In genomic region chr18:60020107-60020925, GRCh38 we compare ENCODE assay signal across 17 cellular contexts.
DNase-seq lines count a peak whose midpoint lies in the region; ATAC-seq and TF ChIP-seq lines count a peak whose summit lies in the region.
"Had no signal": no experiment of that assay in that cellular context is flagged by ENCODE, and none has a peak within 500 bp of the region (broad histone marks: within the 10 kb centered on the region; RNA-seq: fewer than 3 reads in every experiment).

No MANE protein-coding gene starts in this region.

- H4K20me1 ChIP-seq in GM23338 (replicated peaks; ENCODE audit: insufficient read depth), result no peaks in the 10 kb centered on the region
- H4K20me1 ChIP-seq: BLaER1 treated with 17β-estradiol and CSF1 and Interleukin-3, amounts not matched to agents 10 nM and 100 nM had no signal

- H3K4me1 Mint-ChIP-seq in GM23338, result peaks cover 25% of the 10 kb centered on the region
- H3K4me1 Mint-ChIP-seq: activated T-helper 17 cell treated with anti-CD3 and anti-CD28 coated beads, Interleukin-2, amount 50 U/mL, for 72 hours had no signal

- no peak for TF ChIP-seq CTCF in GM23338 (conservative IDR thresholded peaks at IDR 0.05; ENCODE audit: low read depth in 2 of 2)
- no peak for TF ChIP-seq CTCF in testis (IDR thresholded peaks at IDR 0.05)
- TF ChIP-seq CTCF in GM10266 (IDR thresholded peaks at IDR 0.05; ENCODE audit: control insufficient read depth, insufficient read depth, low read depth, missing control alignments), result no peak

- H3K9me3 Mint-ChIP-seq in GM23338, result no peaks in the 10 kb centered on the region
- H3K9me3 Mint-ChIP-seq: activated T-helper 17 cell treated with anti-CD3 and anti-CD28 coated beads, Interleukin-2, amount 50 U/mL, for 72 hours; T-helper 2 cell treated with Interferon-gamma antibody and Interleukin-4, amounts not matched to agents 5 μg/mL and 100 μg/mL, for 36 hours had no signal

- no peaks in the 10 kb centered on the region for H3F3A ChIP-seq in GM23338 (replicated peaks; ENCODE audit: low read depth)

- H3K79me2 ChIP-seq in GM23338 (replicated peaks; ENCODE audit: insufficient read depth), result no peaks in the 10 kb centered on the region

- no peaks in the 10 kb centered on the region for H3K36me3 Mint-ChIP-seq in GM23338 (ENCODE audit: low read depth)

- H3K27ac Mint-ChIP-seq in GM23338, result peak overlapping the region; percentile 36; the same call in 1 of the 2 replicates
- H3K27ac Mint-ChIP-seq: activated T-helper 17 cell treated with anti-CD3 and anti-CD28 coated beads, Interleukin-2, amount 50 U/mL, for 72 hours; T-helper 2 cell treated with Interferon-gamma antibody and Interleukin-4, amounts not matched to agents 5 μg/mL and 100 μg/mL, for 36 hours had no signal

- H3K4me3 Mint-ChIP-seq in GM23338, result no peak overlapping the region
- H3K4me3 Mint-ChIP-seq: activated T-helper 17 cell treated with anti-CD3 and anti-CD28 coated beads, Interleukin-2, amount 50 U/mL, for 72 hours; T-helper 2 cell treated with Interferon-gamma antibody and Interleukin-4, amounts not matched to agents 5 μg/mL and 100 μg/mL, for 36 hours had no signal

- peak; percentile 59 for ATAC-seq in GM23338
- ATAC-seq in HG02642 (IDR thresholded peaks at IDR 0.05; ENCODE audit: poor library complexity, unreplicated experiment), result no peak
- ATAC-seq: activated T-helper 17 cell treated with anti-CD3 and anti-CD28 coated beads, Interleukin-2, amount 50 U/mL, for 72 hours; Panc1; psoas muscle; upper lobe of right lung had no signal

- no peak for TF ChIP-seq POLR2A in testis (IDR thresholded peaks at IDR 0.05)

- no peak overlapping the region for H3K27ac ChIP-seq in GM23338 (ENCODE audit: low read depth)
- no peak overlapping the region for H3K27ac ChIP-seq in testis
- H3K27ac ChIP-seq: BLaER1 treated with 17β-estradiol and CSF1 and Interleukin-3, amounts not matched to agents 10 nM and 100 nM; psoas muscle; upper lobe of right lung had no signal

- no peaks in the 10 kb centered on the region for H3K27me3 ChIP-seq in GM23338 (ENCODE audit: insufficient read depth)
- no peaks in the 10 kb centered on the region for H3K27me3 ChIP-seq in testis
- H3K27me3 ChIP-seq: BLaER1 treated with 17β-estradiol and CSF1 and Interleukin-3, amounts not matched to agents 10 nM and 100 nM; upper lobe of right lung had no signal

- no peak overlapping the region for H3K4me2 ChIP-seq in GM23338
- H3K4me2 ChIP-seq: BLaER1 treated with 17β-estradiol and CSF1 and Interleukin-3, amounts not matched to agents 10 nM and 100 nM had no signal

- H2AFZ ChIP-seq in GM23338, result peak overlapping the region; percentile 94

- H3K9me3 ChIP-seq in testis, result no peaks in the 10 kb centered on the region
- H3K9me3 ChIP-seq: BLaER1 treated with 17β-estradiol and CSF1 and Interleukin-3, amounts not matched to agents 10 nM and 100 nM; psoas muscle; upper lobe of right lung had no signal

- WGBS in testis, 2 donors, result 50 to 57% methylated on average over 7 of the region's 7 CpGs

- no peak overlapping the region for H3K4me3 ChIP-seq in GM23338
- H3K4me3 ChIP-seq in testis, result no peak overlapping the region
- H3K4me3 ChIP-seq: BLaER1 treated with 17β-estradiol and CSF1 and Interleukin-3, amounts not matched to agents 10 nM and 100 nM; psoas muscle; upper lobe of right lung had no signal

- H3K27me3 Mint-ChIP-seq in GM23338 (ENCODE audit: insufficient read depth, low read depth, poor library complexity), result peaks cover 2% of the 10 kb centered on the region

- no peaks in the 10 kb centered on the region for H3K9me2 ChIP-seq in GM23338 (ENCODE audit: insufficient read depth)

- H3K36me3 ChIP-seq in GM23338 (ENCODE audit: insufficient read depth) (no peaks in the 10 kb centered on the region), testis (ENCODE audit: low read depth, missing control alignments) (no peaks in the 10 kb centered on the region)
- H3K36me3 ChIP-seq: BLaER1 treated with 17β-estradiol and CSF1 and Interleukin-3, amounts not matched to agents 10 nM and 100 nM; upper lobe of right lung had no signal

- intact Hi-C loops in testis (cut with DNase I; ENCODE audit: low total_unique reads), result no loop called here

- peak; percentile 8 for DNase-seq in AG08396 (ENCODE audit: low spot score)
- no peak for DNase-seq in GM23338 (ENCODE audit: low spot score)
- DNase-seq in astrocyte of the hippocampus (ENCODE audit: low read depth, low spot score), result peak; percentile 78
- peak; percentile 71 for DNase-seq in kidney tubule cell (ENCODE audit: low spot score)
- DNase-seq in testis, result no peak
- DNase-seq in T-helper 1 cell, result no peak
- no peak for DNase-seq in GM10266 (ENCODE audit: extremely low spot score)
- DNase-seq: activated CD4-positive, alpha-beta T cell treated with anti-CD3 and anti-CD28 coated beads, Interleukin-2, amount 50 U/mL, for 4 hours; effector CD4-positive, alpha-beta T cell; MV-4-11; psoas muscle; upper lobe of right lung had no signal

- peaks cover 10% of the 10 kb centered on the region for H3K4me1 ChIP-seq in GM23338 (ENCODE audit: insufficient read depth)
- H3K4me1 ChIP-seq in testis, result no peaks in the 10 kb centered on the region
- H3K4me1 ChIP-seq: psoas muscle, upper lobe of right lung had no signal

TF ChIP-seq in GM23338, 12 proteins besides CTCF, POLR2A, EP300 and RAD21 (continues in another document):
- TF ChIP-seq POLR2AphosphoS5 (IDR thresholded peaks at IDR 0.05; ENCODE audit: low read depth), result no peak
- no peak for TF ChIP-seq REST (IDR thresholded peaks at IDR 0.05; ENCODE audit: unreplicated experiment)

Comparison
In these comparisons a context has a peak if more than half of its experiments do, and no peak if none do; other contexts are left out.
1. DNase-seq: peak in AG08396 (single experiment), astrocyte of the hippocampus (single experiment) and kidney tubule cell (single experiment); none in GM23338 (single experiment), testis (single experiment), T-helper 1 cell (0 of 5) and GM10266 (single experiment).